In the genomic region with DNA sequence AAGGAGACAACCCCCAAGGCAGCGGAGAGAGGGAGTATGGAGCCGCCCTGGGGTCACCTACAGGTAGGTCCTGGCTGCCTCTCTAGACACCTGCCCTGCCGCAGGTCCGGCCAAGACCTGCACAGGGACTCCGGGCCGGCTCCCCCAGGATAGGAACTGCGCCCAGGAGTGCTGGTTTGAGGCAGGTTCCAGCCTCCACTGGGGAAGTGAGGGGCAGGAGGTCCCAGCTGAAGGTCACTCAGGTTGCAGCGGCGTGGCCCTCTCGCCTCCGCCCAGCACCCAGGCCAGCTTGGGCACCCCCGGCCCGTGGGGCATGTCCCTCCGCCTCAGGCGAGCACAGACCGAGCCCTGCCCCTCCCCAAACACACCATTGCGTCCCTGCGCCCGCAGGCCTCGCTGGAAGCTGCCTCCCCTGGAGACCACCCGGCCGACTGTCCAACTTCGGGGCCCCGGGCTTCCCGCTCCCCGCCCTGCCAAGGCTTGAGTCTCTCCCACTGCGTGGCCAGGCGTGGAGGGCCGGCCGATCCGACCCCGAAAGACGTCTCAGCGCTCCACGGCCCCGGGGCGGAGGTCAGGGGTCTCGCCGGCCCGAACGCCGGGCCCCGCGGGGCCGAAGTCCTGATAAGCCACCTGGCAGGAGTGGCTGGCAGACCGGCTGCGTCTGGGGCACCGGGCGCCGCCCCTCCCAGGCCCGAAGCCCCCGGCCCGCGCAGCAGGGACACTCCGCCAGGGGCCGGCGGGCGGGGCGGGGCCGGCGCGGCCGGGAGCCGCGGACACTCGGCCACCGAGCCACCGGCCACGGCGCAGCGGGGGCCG, we compare ENCODE assay signal across 8 cellular contexts. TPM values are rescaled to one million over a fixed set of nuclear protein-coding genes. Genes with fewer than 3 reads are reported as not detected.
A peak's percentile ranks its signal among the peaks of the same experiment; 100 is the strongest.
DNase-seq lines count a peak whose midpoint lies in the region; ATAC-seq and TF ChIP-seq lines count a peak whose summit lies in the region.

No MANE protein-coding gene starts in this region.

- H3K27ac ChIP-seq in mesodermal cell (ENCODE audit: low read depth, low read length, severe bottlenecking) (peak overlapping the region; percentile 95), vagina (peak overlapping the region; percentile 98)

- H3K27me3 ChIP-seq in vagina = no peaks in the 10 kb centered on the region

- intact Hi-C loops in vagina (cut with DNase I) = no loop called here

- H3K9me3 ChIP-seq in ES-I3 (ENCODE audit: control insufficient read depth, insufficient read depth, low read length) (no peaks in the 10 kb centered on the region), mesodermal cell (ENCODE audit: control insufficient read depth, low read length) (no peaks in the 10 kb centered on the region), vagina (no peaks in the 10 kb centered on the region)

- H3K4me3 ChIP-seq in choroid plexus epithelial cell (ENCODE audit: low read depth, low read length) = peak overlapping the region; percentile 72
- H3K4me3 ChIP-seq in mesodermal cell (ENCODE audit: extremely low read depth, insufficient read depth, low read length, poor library complexity, severe bottlenecking) = peak overlapping the region; percentile 56
- peak overlapping the region; percentile 73 to 95 for H3K4me3 ChIP-seq in vagina

- no peaks in the 10 kb centered on the region; the same call in 1 of the 2 replicates for H3K4me1 ChIP-seq in ES-I3 (ENCODE audit: insufficient read depth, low read length)
- H3K4me1 ChIP-seq in mesodermal cell (ENCODE audit: control insufficient read depth, insufficient read depth, low read length, poor library complexity, severe bottlenecking) = peaks cover 13% of the 10 kb centered on the region
- peaks cover 32% of the 10 kb centered on the region for H3K4me1 ChIP-seq in vagina

- DNase-seq in choroid plexus epithelial cell (ENCODE audit: low read depth) = no peak
- DNase-seq in vagina (ENCODE audit: extremely low spot score in 2 of 2) = peak in 1 of 2 donors; percentile 91
- DNase-seq in DMS79 (lab: John Stamatoyannopoulos, UW) = no peak
- DNase-seq in GM10248 (ENCODE audit: extremely low spot score) = no peak
- DNase-seq in iPS-NIHi7 (ENCODE audit: extremely low spot score) = no peak

- no peak for TF ChIP-seq POLR2A in vagina (IDR thresholded peaks at IDR 0.05)

- POLR2A ChIA-PET in GM10248 (lab: Yijun Ruan, JAX) = no interaction called here

- CTCF ChIA-PET in GM10248 (lab: Yijun Ruan, JAX) = no interaction called here

- H3K36me3 ChIP-seq in ES-I3 (ENCODE audit: insufficient read depth, low read length) (no peaks in the 10 kb centered on the region), mesodermal cell (ENCODE audit: control insufficient read depth, insufficient read depth, low read length) (peaks cover 21% of the 10 kb centered on the region), vagina (no peaks in the 10 kb centered on the region)

- H3K9ac ChIP-seq in ES-I3 (ENCODE audit: low read depth, low read length) = peak overlapping the region; percentile 95

- TF ChIP-seq CTCF in choroid plexus epithelial cell (conservative IDR thresholded peaks at IDR 0.05; ENCODE audit: low read depth, low read length) (no peak), vagina (IDR thresholded peaks at IDR 0.05) (no peak), GM10248 (IDR thresholded peaks at IDR 0.05; ENCODE audit: control extremely low read depth, extremely low read depth, low read depth, missing control alignments) (no peak)

- 21 to 24% methylated on average over 50 to 63 of the region's 72 CpGs for WGBS in mesodermal cell (ENCODE audit: insufficient coverage in 2 of 2), 2 experiments

- peak; percentile 1 for ATAC-seq in HG03571 (IDR thresholded peaks at IDR 0.05; ENCODE audit: unreplicated experiment)

RNA-seq across cellular contexts. Expression of a gene that starts 1.4 kb away (rescaled TPM):
- 38.8 TPM for polyA plus RNA-seq in mesodermal cell (2013, experiment 1 of 2)
- polyA plus RNA-seq in mesodermal cell (2013, experiment 2 of 2) = 30.8 TPM
- total RNA-seq in vagina = 53.8 TPM

RNA-seq across cellular contexts. Expression of a gene that starts 32.2 kb away (rescaled TPM):
- polyA plus RNA-seq in mesodermal cell (2013, experiment 1 of 2) = 106 TPM
- 81.5 TPM for polyA plus RNA-seq in mesodermal cell (2013, experiment 2 of 2)
- total RNA-seq in vagina = 92.3 TPM
